ENCODE assay signal across 8 cellular contexts in the genomic region with DNA sequence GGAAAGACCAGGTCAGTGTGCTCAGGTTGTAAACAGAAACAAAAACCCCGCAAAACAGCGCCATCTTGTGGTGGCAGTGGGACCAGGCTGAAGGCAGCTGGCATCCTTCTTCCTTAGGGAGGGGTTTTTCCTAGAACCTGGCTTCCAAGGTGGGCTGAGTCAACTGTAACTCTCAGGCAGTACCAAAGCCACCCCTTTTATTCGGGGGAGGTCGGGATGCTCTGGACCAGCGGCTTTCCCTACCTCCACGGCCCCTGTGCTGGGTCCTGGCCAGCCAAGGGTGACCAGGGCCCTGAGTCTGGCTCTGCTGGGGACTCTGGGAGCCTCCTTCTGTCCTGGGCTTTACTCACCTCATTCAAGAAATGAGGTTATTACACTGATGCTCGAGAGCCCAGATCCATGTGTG.
DNase-seq lines count a peak whose midpoint lies in the region; ATAC-seq lines count a peak whose summit lies in the region.

No MANE protein-coding gene starts in this region.

- H3K36me3 ChIP-seq in SK-N-MC (ENCODE audit: insufficient read depth, low read length), result no peaks in the 10 kb centered on the region

- H3K27me3 Mint-ChIP-seq in activated naive CD4-positive, alpha-beta T cell treated with anti-CD3 and anti-CD28 coated beads, Interleukin-2, amount 10 ng/mL, durations not matched to agents 7 days and 5 days, result peaks cover 42% of the 10 kb centered on the region

- H3K36me3 Mint-ChIP-seq in activated naive CD4-positive, alpha-beta T cell treated with anti-CD3 and anti-CD28 coated beads, Interleukin-2, amount 10 ng/mL, durations not matched to agents 7 days and 5 days, result no peaks in the 10 kb centered on the region

- H3K4me3 Mint-ChIP-seq in activated naive CD4-positive, alpha-beta T cell treated with anti-CD3 and anti-CD28 coated beads, Interleukin-2, amount 10 ng/mL, durations not matched to agents 7 days and 5 days, result no peak overlapping the region

- no peaks in the 10 kb centered on the region for H3K9me3 ChIP-seq in SK-N-MC (ENCODE audit: low read depth, low read length)

- H3K4me3 ChIP-seq in SK-N-MC, result no peak overlapping the region

- no peak overlapping the region for H3K27ac ChIP-seq in SK-N-MC

- CTCF ChIA-PET in activated naive CD4-positive, alpha-beta T cell treated with anti-CD3 and anti-CD28 coated beads, Interleukin-2, amount 10 ng/mL, durations not matched to agents 7 days and 5 days (lab: Charles Lee), result interaction anchor here (0.7 to 1.6 kb wide), 4 partner anchors 10 to 1226 kb away, joined by 3 read pairs; no protein-coding TSS in a partner anchor

- intact Hi-C loops in Right ventricle myocardium superior (cut with DNase I), result loop anchor here (2.0 kb wide), 1 partner anchor 202 kb away; no protein-coding TSS in a partner anchor

- H3K27ac Mint-ChIP-seq in activated naive CD4-positive, alpha-beta T cell treated with anti-CD3 and anti-CD28 coated beads, Interleukin-2, amount 10 ng/mL, durations not matched to agents 7 days and 5 days, result no peak overlapping the region

- no peaks in the 10 kb centered on the region for H3K4me1 Mint-ChIP-seq in activated naive CD4-positive, alpha-beta T cell treated with anti-CD3 and anti-CD28 coated beads, Interleukin-2, amount 10 ng/mL, durations not matched to agents 7 days and 5 days

- H3K9me3 Mint-ChIP-seq in activated naive CD4-positive, alpha-beta T cell treated with anti-CD3 and anti-CD28 coated beads, Interleukin-2, amount 10 ng/mL, durations not matched to agents 7 days and 5 days, result no peaks in the 10 kb centered on the region

- DNase-seq in DMS79 (lab: John Stamatoyannopoulos, UW) (peak; percentile 12), Kasumi-1 (lab: John Stamatoyannopoulos, UW) (peak; percentile 16 to 52), SK-N-MC (ENCODE audit: low read depth, low spot score) (peak; percentile 37), Right ventricle myocardium superior (peak; percentile 67), retina (peak; percentile 82)
- peak; percentile 79 for DNase-seq in activated naive CD4-positive, alpha-beta T cell treated with anti-CD3 and anti-CD28 coated beads, Interleukin-2, amount 10 ng/mL, durations not matched to agents 7 days and 5 days

- ATAC-seq in Right ventricle myocardium superior (ENCODE audit: poor library complexity) (peak; percentile 78), HG02610 (IDR thresholded peaks at IDR 0.05; ENCODE audit: unreplicated experiment) (no peak), HG02623 (IDR thresholded peaks at IDR 0.05; ENCODE audit: unreplicated experiment) (no peak)

- no peak overlapping the region for H3K9ac ChIP-seq in SK-N-MC (ENCODE audit: insufficient read length)

Comparison
In these comparisons a context has a peak if more than half of its experiments do, and no peak if none do; other contexts are left out.
1. DNase-seq: peak in every context shown above with its lines; median percentile 82 in retina; 79 in activated naive CD4-positive, alpha-beta T cell treated with anti-CD3 and anti-CD28 coated beads, Interleukin-2, amount 10 ng/mL, durations not matched to agents 7 days and 5 days; 67 in Right ventricle myocardium superior; 37 in SK-N-MC; 34 in Kasumi-1; 12 in DMS79.